Comparison of ENCODE assay signal across 13 cellular contexts in the genomic region with DNA sequence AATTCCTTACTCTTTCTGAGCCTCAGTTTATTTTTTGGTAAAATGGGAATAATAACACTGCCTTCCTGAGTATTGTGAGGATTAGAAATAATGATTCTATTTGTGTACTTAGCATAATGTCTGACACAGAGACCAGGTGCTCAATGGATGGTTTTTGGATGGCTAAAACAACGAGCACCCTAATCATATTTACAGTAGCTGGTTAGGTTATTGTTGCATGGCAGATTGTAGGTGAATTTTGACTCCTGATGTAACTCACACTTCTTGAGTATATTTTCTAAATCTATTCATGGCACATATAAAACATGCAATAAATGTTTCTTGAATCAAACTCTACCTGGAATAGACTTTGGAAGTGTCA. TPM values are rescaled to one million over a fixed set of nuclear protein-coding genes. Genes with fewer than 3 reads are reported as not detected.
DNase-seq lines count a peak whose midpoint lies in the region; ATAC-seq and TF ChIP-seq lines count a peak whose summit lies in the region.
"Had no signal": no experiment of that assay in that cellular context is flagged by ENCODE, and none has a peak within 500 bp of the region (broad histone marks: within the 10 kb centered on the region; RNA-seq: fewer than 3 reads in every experiment).

No MANE protein-coding gene starts in this region.

- peak in 1 of 2 donors; percentile 30 for ATAC-seq in activated T-cell treated with anti-CD3 and anti-CD28 coated beads, Interleukin-2, amount 50 U/mL, for 4 hours
- ATAC-seq in GM21786 (IDR thresholded peaks at IDR 0.05; ENCODE audit: unreplicated experiment) (peak; percentile 24), HG03378 (IDR thresholded peaks at IDR 0.05; ENCODE audit: unreplicated experiment) (peak; percentile 23), memory B cell (ENCODE audit: low read depth) (no peak)

- H3K9me3 Mint-ChIP-seq in activated T-cell treated with anti-CD3 and anti-CD28 coated beads, Interleukin-2, amount 50 U/mL, for 4 hours: peaks cover 3% of the 10 kb centered on the region
- H3K9me3 Mint-ChIP-seq in memory B cell (no peaks in the 10 kb centered on the region), progenitor cell of endocrine pancreas (ENCODE audit: low read depth) (peaks cover 2% of the 10 kb centered on the region)

- no peak for TF ChIP-seq CTCF in progenitor cell of endocrine pancreas (IDR thresholded peaks at IDR 0.05; ENCODE audit: unreplicated experiment)

- no peaks in the 10 kb centered on the region for H3K36me3 Mint-ChIP-seq in activated T-cell treated with anti-CD3 and anti-CD28 coated beads, Interleukin-2, amount 50 U/mL, for 4 hours (ENCODE audit: insufficient read depth)
- H3K36me3 Mint-ChIP-seq in memory B cell (no peaks in the 10 kb centered on the region), progenitor cell of endocrine pancreas (ENCODE audit: insufficient read depth) (no peaks in the 10 kb centered on the region)

- no peak for DNase-seq in activated T-cell treated with anti-CD3 and anti-CD28 coated beads, Interleukin-2, amount 50 U/mL, for 4 hours
- no peak for DNase-seq in activated T-cell treated with anti-CD3 and anti-CD28 coated beads, Interleukin-2, amount 50 U/mL, for 1 hour
- DNase-seq in memory B cell (ENCODE audit: low spot score in 2 of 2) (no peak), progenitor cell of endocrine pancreas (ENCODE audit: low spot score, unreplicated experiment) (no peak)
- DNase-seq in central memory CD4-positive, alpha-beta T cell: no peak
- DNase-seq in activated effector memory CD4-positive, alpha-beta T cell treated with anti-CD3 and anti-CD28 coated beads, Interleukin-2, amount 50 U/mL, for 16 hours: no peak
- DNase-seq: ACHN, glutamatergic neuron, midbrain, NCI-H2081 treated with DMSO at 0.1 percent for 48 hours, SIG-M5 had no signal

- H3K4me3 Mint-ChIP-seq in activated T-cell treated with anti-CD3 and anti-CD28 coated beads, Interleukin-2, amount 50 U/mL, for 4 hours: peak overlapping the region; percentile 62
- H3K4me3 Mint-ChIP-seq in memory B cell: peak overlapping the region; percentile 79
- H3K4me3 Mint-ChIP-seq in progenitor cell of endocrine pancreas (ENCODE audit: low read depth): no peak overlapping the region

- H3K4me1 Mint-ChIP-seq in activated T-cell treated with anti-CD3 and anti-CD28 coated beads, Interleukin-2, amount 50 U/mL, for 4 hours (ENCODE audit: low read depth): peaks cover 19% of the 10 kb centered on the region
- peaks cover 13% of the 10 kb centered on the region for H3K4me1 Mint-ChIP-seq in memory B cell
- H3K4me1 Mint-ChIP-seq in progenitor cell of endocrine pancreas (ENCODE audit: low read depth): peaks cover 6% of the 10 kb centered on the region

- H3K27ac Mint-ChIP-seq in memory B cell (peak overlapping the region; percentile 80), progenitor cell of endocrine pancreas (no peak overlapping the region)

- no peaks in the 10 kb centered on the region for H3K27me3 Mint-ChIP-seq in activated T-cell treated with anti-CD3 and anti-CD28 coated beads, Interleukin-2, amount 50 U/mL, for 4 hours (ENCODE audit: low read depth)
- no peaks in the 10 kb centered on the region for H3K27me3 Mint-ChIP-seq in memory B cell
- H3K27me3 Mint-ChIP-seq in progenitor cell of endocrine pancreas: peaks cover 3% of the 10 kb centered on the region

RNA-seq across cellular contexts. Expression of gene DUSP10, which starts 11.9 kb away (rescaled TPM):
- total RNA-seq in activated T-cell treated with anti-CD3 and anti-CD28 coated beads, Interleukin-2, amount 50 U/mL, for 4 hours: 10 to 100 TPM in 2 of 3 donors, 1 to 10 TPM in 1; 9.4 to 17.1 (median 12.4) TPM
- 9.3 and 10.2 TPM in 2 replicates for total RNA-seq in progenitor cell of endocrine pancreas
